In the genomic region with DNA sequence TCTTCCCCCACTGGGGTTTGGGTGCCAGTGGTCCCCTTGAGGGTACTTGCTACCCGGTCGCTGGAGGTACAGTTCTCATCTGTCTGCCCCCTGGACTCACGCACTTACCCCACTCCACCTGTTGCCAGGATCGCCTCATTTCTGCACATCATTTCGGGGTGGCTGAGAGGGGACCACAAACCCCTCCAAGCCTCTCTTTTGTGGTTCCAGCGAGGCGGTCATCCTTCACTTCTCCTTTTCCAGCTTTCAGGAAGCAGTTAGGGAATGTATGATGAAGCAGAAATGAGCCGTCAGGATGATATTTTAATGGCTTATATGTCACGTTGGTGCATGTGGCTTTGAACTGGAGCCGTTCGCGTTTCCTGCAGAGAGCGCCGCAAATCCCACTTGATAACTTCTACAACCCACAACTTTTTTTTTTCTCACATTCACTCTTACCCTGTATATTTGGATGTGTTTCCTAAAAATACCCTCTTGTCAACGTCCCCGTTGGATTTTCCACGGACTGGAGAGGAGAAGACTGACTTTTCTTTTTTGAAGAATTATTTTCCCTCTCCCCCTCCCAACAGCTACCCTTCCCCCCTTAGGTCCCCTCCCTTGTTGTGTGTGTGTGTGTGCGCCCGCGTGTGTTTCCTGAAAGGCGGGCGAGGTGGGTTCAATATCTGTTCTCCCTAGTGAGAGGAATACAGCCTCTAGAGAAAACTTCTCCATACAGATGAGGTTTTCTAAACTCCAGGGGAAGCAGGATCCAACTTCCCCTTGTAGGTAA, we compare ENCODE assay signal across 18 cellular contexts. TPM values are rescaled to one million over a fixed set of nuclear protein-coding genes. Genes with fewer than 3 reads are reported as not detected.
DNase-seq lines count a peak whose midpoint lies in the region; ATAC-seq and TF ChIP-seq lines count a peak whose summit lies in the region.
"Had no signal": no experiment of that assay in that cellular context is flagged by ENCODE, and none has a peak within 500 bp of the region (broad histone marks: within the 10 kb centered on the region; RNA-seq: fewer than 3 reads in every experiment).

A gene (minus strand): TSS at position 289 of the 769 bp plus-strand sequence. CDS start 3,746 bp downstream, outside the sequence.

- 3 to 9% methylated on average over 5 to 7 of the region's 22 CpGs for WGBS in mesodermal cell (ENCODE audit: insufficient coverage in 2 of 2), 2 experiments

- H3K36me3 ChIP-seq in MG63 (peaks cover 19% of the 10 kb centered on the region), mesodermal cell (ENCODE audit: control insufficient read depth, insufficient read depth, low read length) (no peaks in the 10 kb centered on the region), colonic mucosa (no peaks in the 10 kb centered on the region)
- H3K36me3 ChIP-seq: gastrocnemius medialis, neutrophil, sigmoid colon, tibial nerve had no signal

- H3K4me1 ChIP-seq in mesodermal cell (ENCODE audit: control insufficient read depth, insufficient read depth, low read length, poor library complexity, severe bottlenecking): no peaks in the 10 kb centered on the region
- no peaks in the 10 kb centered on the region for H3K4me1 ChIP-seq in colonic mucosa

- no peak for TF ChIP-seq CTCF in choroid plexus epithelial cell (conservative IDR thresholded peaks at IDR 0.05; ENCODE audit: low read depth, low read length)
- TF ChIP-seq CTCF in colonic mucosa (IDR thresholded peaks at IDR 0.05): no peak

- H3K4me3 ChIP-seq in MG63 (peak within 1 kb of the TSS; percentile 73), choroid plexus epithelial cell (ENCODE audit: low read depth, low read length) (peak within 1 kb of the TSS; percentile 90), mesodermal cell (ENCODE audit: extremely low read depth, insufficient read depth, low read length, poor library complexity, severe bottlenecking) (no peak within 1 kb of the TSS), colonic mucosa (no peak within 1 kb of the TSS)
- H3K4me3 ChIP-seq: sigmoid colon, tibial nerve had no signal

- no peaks in the 10 kb centered on the region for H3K9me3 ChIP-seq in MG63
- H3K9me3 ChIP-seq in mesodermal cell (ENCODE audit: control insufficient read depth, low read length): no peaks in the 10 kb centered on the region
- H3K9me3 ChIP-seq in colonic mucosa: no peaks in the 10 kb centered on the region
- H3K9me3 ChIP-seq: gastrocnemius medialis had no signal

- H3K27me3 ChIP-seq in MG63 (no peaks in the 10 kb centered on the region), colonic mucosa (peaks cover 85% of the 10 kb centered on the region)

- intact Hi-C loops in colonic mucosa (cut with DNase I): no loop called here

- H3K27ac ChIP-seq in mesodermal cell (ENCODE audit: low read depth, low read length, severe bottlenecking) (peak within 1 kb of the TSS; percentile 13), colonic mucosa (no peak within 1 kb of the TSS)
- H3K27ac ChIP-seq: gastrocnemius medialis, neutrophil, sigmoid colon, tibial nerve had no signal

- ATAC-seq in HG03039 (IDR thresholded peaks at IDR 0.05; ENCODE audit: unreplicated experiment): no peak
- no peak for ATAC-seq in GM21381 (IDR thresholded peaks at IDR 0.05; ENCODE audit: unreplicated experiment)
- ATAC-seq: gastrocnemius medialis had no signal

- peak; percentile 76 for DNase-seq in A172 (ENCODE audit: low spot score)
- peak; percentile 65 for DNase-seq in MG63
- DNase-seq in choroid plexus epithelial cell (ENCODE audit: low read depth): peak; percentile 59
- no peak for DNase-seq in NCI-H1417 treated with DMSO at 0.1 percent for 48 hours (lab: John Stamatoyannopoulos, UW)
- no peak for DNase-seq in colonic mucosa
- DNase-seq: activated naive CD4-positive, alpha-beta T cell; CD4-positive, alpha-beta T cell; gastrocnemius medialis; GOT3; immature natural killer cell; mammary epithelial cell; sigmoid colon; stimulated activated CD4-positive, alpha-beta T cell treated with anti-CD3 and anti-CD28 coated beads, Interleukin-4, amount 100 ng/mL, for 24 hours had no signal

- no peak within 1 kb of the TSS for H3K9ac ChIP-seq in colonic mucosa (ENCODE audit: low read depth in 2 of 2, low read length in 2 of 2)

RNA-seq across cellular contexts. Expression of the gene that starts here (rescaled TPM):
- total RNA-seq in A172 (2014; rRNA removed; shearing (Covaris generic)): 1.4 and 5.2 TPM in 2 replicates
- 1.5 and 2.2 TPM in 2 replicates for total RNA-seq in MG63 (2014; rRNA removed; shearing (Covaris generic); ENCODE audit: low replicate concordance)
- polyA plus RNA-seq in mesodermal cell (2013, experiment 1 of 2): 2.7 TPM
- 2.1 TPM for polyA plus RNA-seq in mesodermal cell (2013, experiment 2 of 2)
- not detected for total RNA-seq in colonic mucosa
- total RNA-seq: CD4-positive, alpha-beta T cell; sigmoid colon had no signal
- polyA plus RNA-seq: immature natural killer cell, mammary epithelial cell, sigmoid colon had no signal

Comparison
In these comparisons a context has a peak if more than half of its experiments do, and no peak if none do; other contexts are left out.
1. DNase-seq: peak in A172 (single experiment), MG63 (single experiment) and choroid plexus epithelial cell (single experiment); none in NCI-H1417 treated with DMSO at 0.1 percent for 48 hours (single experiment) and colonic mucosa (single experiment).
2. H3K4me3 ChIP-seq: peak in MG63 (single experiment) and choroid plexus epithelial cell (single experiment); none in mesodermal cell (single experiment) and colonic mucosa (single experiment).